ENCODE assay signal across 8 cellular contexts in genomic region chr9:90642570-90643539, GRCh38. TPM values are rescaled to one million over a fixed set of nuclear protein-coding genes. Genes with fewer than 3 reads are reported as not detected.
A peak's percentile ranks its signal among the peaks of the same experiment; 100 is the strongest.
DNase-seq lines count a peak whose midpoint lies in the region; ATAC-seq and TF ChIP-seq lines count a peak whose summit lies in the region.

TSS of gene DIRAS2 (minus strand) at chr9:90642824. CDS start at chr9:90613827, 28,997 bp downstream.

- no peak within 1 kb of the TSS for H3K14ac ChIP-seq in trophoblast cell (ENCODE audit: low read length)

- H3K9ac ChIP-seq in BLaER1, result no peak within 1 kb of the TSS
- H3K9ac ChIP-seq in trophoblast cell (ENCODE audit: low read length), result peak within 1 kb of the TSS; percentile 10

- no peak within 1 kb of the TSS for H2BK12ac ChIP-seq in trophoblast cell (ENCODE audit: low read length)

- peak; percentile 39 for TF ChIP-seq CTCF in left ventricle myocardium inferior (IDR thresholded peaks at IDR 0.05; ENCODE audit: borderline replicate concordance)

- no CpG with 5 or more reads among the region's 53 CpGs for WGBS in trophoblast cell (ENCODE audit: extremely low coverage, insufficient coverage, insufficient read length)

- no peak within 1 kb of the TSS for H4K8ac ChIP-seq in trophoblast cell (ENCODE audit: low read depth, low read length)

- H3K18ac ChIP-seq in trophoblast cell (ENCODE audit: low read length), result no peak within 1 kb of the TSS

- H3K23ac ChIP-seq in trophoblast cell (ENCODE audit: low read length), result no peak within 1 kb of the TSS

- no peak within 1 kb of the TSS for H2AK5ac ChIP-seq in trophoblast cell (ENCODE audit: low read length)

- no peaks in the 10 kb centered on the region for H4K20me1 ChIP-seq in BLaER1

- H3K27me3 ChIP-seq in BLaER1 (peaks cover 24% of the 10 kb centered on the region), left ventricle myocardium inferior (ENCODE audit: low read depth) (peaks cover 78% of the 10 kb centered on the region), trophoblast cell (ENCODE audit: insufficient read depth, low read length) (no peaks in the 10 kb centered on the region)

- peak; percentile 54 for ATAC-seq in GM21619 (IDR thresholded peaks at IDR 0.05; ENCODE audit: unreplicated experiment)

- no peaks in the 10 kb centered on the region for H3K79me2 ChIP-seq in trophoblast cell (ENCODE audit: control insufficient read depth, insufficient read depth, low read length, poor library complexity)

- no peak within 1 kb of the TSS for H2AFZ ChIP-seq in trophoblast cell (ENCODE audit: insufficient read depth, low read length, poor library complexity)

- H3K9me3 ChIP-seq in BLaER1 (peaks cover 5% of the 10 kb centered on the region; the same call in 1 of the 2 replicates), left ventricle myocardium inferior (replicated peaks) (no peaks in the 10 kb centered on the region), trophoblast cell (ENCODE audit: insufficient read depth, low read depth, low read length) (peaks cover 3% of the 10 kb centered on the region)

- H3K4me1 ChIP-seq in BLaER1 (no peaks in the 10 kb centered on the region), left ventricle myocardium inferior (peaks cover 11% of the 10 kb centered on the region), trophoblast cell (ENCODE audit: control insufficient read depth in 1 of 2, insufficient read depth in 2 of 2, low read length in 2 of 2) (peaks cover 3 to 4% of the 10 kb centered on the region in 2 experiments)

- no peak within 1 kb of the TSS for H2BK120ac ChIP-seq in trophoblast cell (ENCODE audit: insufficient read depth, low read length, poor library complexity)

- peak; percentile 94 for DNase-seq in NCI-H2196 treated with DMSO at 0.1 percent for 48 hours (lab: John Stamatoyannopoulos, UW; ENCODE audit: unreplicated experiment)
- DNase-seq in amniotic stem cell (lab: John Stamatoyannopoulos, UW), result peak; percentile 6
- peak; percentile 22 for DNase-seq in left ventricle myocardium inferior
- peak; percentile 31 to 56 for DNase-seq in trophoblast cell
- DNase-seq in T-helper 1 cell, result no peak
- DNase-seq in activated gamma-delta T cell (lab: John Stamatoyannopoulos, UW), result no peak

- no peak within 1 kb of the TSS for H4K91ac ChIP-seq in trophoblast cell (ENCODE audit: low read depth, low read length)

- H3K79me1 ChIP-seq in trophoblast cell (ENCODE audit: low read length), result no peaks in the 10 kb centered on the region

- no peak within 1 kb of the TSS for H3K27ac ChIP-seq in BLaER1
- no peak within 1 kb of the TSS for H3K27ac ChIP-seq in left ventricle myocardium inferior (replicated peaks)
- no peak within 1 kb of the TSS for H3K27ac ChIP-seq in trophoblast cell (ENCODE audit: low read depth, low read length)

- no peak within 1 kb of the TSS for H2BK5ac ChIP-seq in trophoblast cell (ENCODE audit: low read depth, low read length, poor library complexity)

- H4K12ac ChIP-seq in trophoblast cell (ENCODE audit: low read depth, low read length), result no peak within 1 kb of the TSS

- no peak within 1 kb of the TSS for H3K4ac ChIP-seq in trophoblast cell (ENCODE audit: low read depth, low read length)

- intact Hi-C loops in left ventricle myocardium inferior (cut with micrococcal nuclease), result no loop called here

- H3K36me3 ChIP-seq in BLaER1 (no peaks in the 10 kb centered on the region), left ventricle myocardium inferior (no peaks in the 10 kb centered on the region), trophoblast cell (ENCODE audit: control insufficient read depth in 1 of 2, insufficient read depth in 2 of 2, low read length in 2 of 2) (no peaks in the 10 kb centered on the region)

- peak within 1 kb of the TSS; percentile 63 for H3K4me3 ChIP-seq in BLaER1
- peak within 1 kb of the TSS; percentile 61 for H3K4me3 ChIP-seq in left ventricle myocardium inferior
- H3K4me3 ChIP-seq in trophoblast cell (ENCODE audit: low read depth, low read length), result peak within 1 kb of the TSS; percentile 70

- H3K4me2 ChIP-seq in BLaER1, result peak within 1 kb of the TSS; percentile 76
- peak within 1 kb of the TSS; percentile 79 for H3K4me2 ChIP-seq in trophoblast cell (ENCODE audit: low read length)

RNA-seq across cellular contexts. Expression of gene DIRAS2, which starts in this region (rescaled TPM):
- total RNA-seq in left ventricle myocardium inferior, result 0.30 TPM
- 0.82 and 0.86 TPM in 2 replicates for polyA plus RNA-seq in trophoblast cell (2013)

Comparison
In these comparisons a context has a peak if more than half of its experiments do, and no peak if none do; other contexts are left out.
1. Peak in DNase-seq and H3K4me3 ChIP-seq in left ventricle myocardium inferior; RNA of the gene not detected or under 1 TPM.
2. DNase-seq: peak in NCI-H2196 treated with DMSO at 0.1 percent for 48 hours (single experiment), amniotic stem cell (single experiment) and trophoblast cell (2 of 2); none in T-helper 1 cell (0 of 5) and activated gamma-delta T cell (single experiment).
3. Peak in every context shown above with its lines, with median percentiles within 50 percentile points of each other: H3K4me3 ChIP-seq.